In genomic region chr3:8724108-8724752, GRCh38 we compare ENCODE assay signal across 1 cellular context.
TF ChIP-seq lines count a peak whose summit lies in the region.

No MANE protein-coding gene starts in this region.

TF ChIP-seq in HCT116, 20 proteins besides CTCF, POLR2A, EP300 and RAD21:
- no peak for TF ChIP-seq SP1 (IDR thresholded peaks at IDR 0.05; ENCODE audit: low read depth)
- no peak for TF ChIP-seq ATF3 (IDR thresholded peaks at IDR 0.05)
- no peak for TF ChIP-seq SRF (IDR thresholded peaks at IDR 0.05; ENCODE audit: low read depth)
- no peak for TF ChIP-seq EZH2 (IDR thresholded peaks at IDR 0.05)
